ENCODE assay signal across 20 cellular contexts in the genomic region with DNA sequence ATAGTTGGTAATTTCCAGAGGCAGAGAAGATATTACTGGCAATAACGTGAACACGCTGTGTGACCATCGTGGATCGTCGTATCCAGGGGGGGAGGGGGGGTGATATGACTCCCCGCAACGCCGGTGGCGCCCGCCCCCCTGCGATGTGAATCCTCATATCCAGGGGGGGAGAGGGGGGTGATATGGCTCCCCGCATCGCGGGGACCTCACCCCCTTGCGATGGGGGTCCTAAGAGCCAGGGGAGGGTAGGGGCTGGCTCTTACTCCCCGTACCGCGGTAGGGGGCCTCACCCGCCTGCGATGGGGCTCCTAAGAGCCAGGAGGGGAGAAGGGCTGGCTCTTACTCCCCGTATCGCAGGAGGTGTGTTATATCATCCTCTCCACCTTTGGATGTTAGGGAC. TPM values are rescaled to one million over a fixed set of nuclear protein-coding genes. Genes with fewer than 3 reads are reported as not detected.
DNase-seq lines count a peak whose midpoint lies in the region; ATAC-seq lines count a peak whose summit lies in the region.
"Had no signal": no experiment of that assay in that cellular context is flagged by ENCODE, and none has a peak within 500 bp of the region (broad histone marks: within the 10 kb centered on the region; RNA-seq: fewer than 3 reads in every experiment).

No MANE protein-coding gene starts in this region.

- intact Hi-C loops in activated CD4-positive, alpha-beta T cell treated with anti-CD3 and anti-CD28 coated beads for 36 hours (cut with DNase I, micrococcal nuclease): loop anchor here in 1 of 2 experiments (5.0 kb wide), 1 partner anchor 226 kb away; no protein-coding TSS in a partner anchor

- POLR2A ChIA-PET in activated CD4-positive, alpha-beta T cell treated with anti-CD3 and anti-CD28 coated beads for 36 hours (lab: Charles Lee): no interaction called here
- POLR2A ChIA-PET in activated CD8-positive, alpha-beta T cell treated with anti-CD3 and anti-CD28 coated beads, Interleukin-2, amount 10 ng/mL, durations not matched to agents 7 days and 5 days (lab: Charles Lee): no interaction called here

- H3K36me3 Mint-ChIP-seq in activated CD4-positive, alpha-beta T cell treated with anti-CD3 and anti-CD28 coated beads for 36 hours (ENCODE audit: low read depth): no peaks in the 10 kb centered on the region
- no peaks in the 10 kb centered on the region for H3K36me3 Mint-ChIP-seq in activated CD8-positive, alpha-beta T cell treated with anti-CD3 and anti-CD28 coated beads, Interleukin-2, amount 10 ng/mL, durations not matched to agents 7 days and 5 days (ENCODE audit: low read depth)
- H3K36me3 Mint-ChIP-seq: CD4-positive, CD25-positive, alpha-beta regulatory T cell had no signal

- no peak overlapping the region for H3K27ac Mint-ChIP-seq in activated CD4-positive, alpha-beta T cell treated with anti-CD3 and anti-CD28 coated beads for 36 hours
- H3K27ac Mint-ChIP-seq in activated CD8-positive, alpha-beta T cell treated with anti-CD3 and anti-CD28 coated beads, Interleukin-2, amount 10 ng/mL, durations not matched to agents 7 days and 5 days: no peak overlapping the region
- H3K27ac Mint-ChIP-seq: CD4-positive, CD25-positive, alpha-beta regulatory T cell had no signal

- peak; percentile 50 for ATAC-seq in activated CD4-positive, alpha-beta T cell treated with anti-CD3 and anti-CD28 coated beads for 36 hours
- peak; percentile 42 for ATAC-seq in activated CD8-positive, alpha-beta T cell treated with anti-CD3 and anti-CD28 coated beads, Interleukin-2, amount 10 ng/mL, durations not matched to agents 7 days and 5 days
- ATAC-seq in GM21529 (IDR thresholded peaks at IDR 0.05; ENCODE audit: unreplicated experiment): no peak
- ATAC-seq in HG03025 (IDR thresholded peaks at IDR 0.05; ENCODE audit: low FRiP score, unreplicated experiment): no peak

- H3K27me3 Mint-ChIP-seq in activated CD4-positive, alpha-beta T cell treated with anti-CD3 and anti-CD28 coated beads for 36 hours: peaks cover 3% of the 10 kb centered on the region
- no peaks in the 10 kb centered on the region for H3K27me3 Mint-ChIP-seq in activated CD8-positive, alpha-beta T cell treated with anti-CD3 and anti-CD28 coated beads, Interleukin-2, amount 10 ng/mL, durations not matched to agents 7 days and 5 days (ENCODE audit: low read depth)

- no peak overlapping the region for H3K4me3 Mint-ChIP-seq in activated CD4-positive, alpha-beta T cell treated with anti-CD3 and anti-CD28 coated beads for 36 hours
- no peak overlapping the region for H3K4me3 Mint-ChIP-seq in activated CD8-positive, alpha-beta T cell treated with anti-CD3 and anti-CD28 coated beads, Interleukin-2, amount 10 ng/mL, durations not matched to agents 7 days and 5 days
- H3K4me3 Mint-ChIP-seq: CD4-positive, CD25-positive, alpha-beta regulatory T cell had no signal

- peak; percentile 44 for DNase-seq in activated CD4-positive, alpha-beta T cell treated with anti-CD3 and anti-CD28 coated beads for 36 hours
- no peak for DNase-seq in activated CD4-positive, alpha-beta T cell treated with anti-CD3 and anti-CD28 coated beads, Interleukin-2, amount 50 U/mL, for 48 hours
- DNase-seq in stimulated activated CD4-positive, alpha-beta T cell treated with anti-CD3 and anti-CD28 coated beads, Interleukin-15, amount 100 ng/mL, for 24 hours: peak; percentile 36
- DNase-seq in stimulated activated CD4-positive, alpha-beta T cell treated with anti-CD3 and anti-CD28 coated beads, Interleukin-2, amount 100 ng/mL, for 24 hours: no peak
- peak; percentile 45 for DNase-seq in activated CD8-positive, alpha-beta T cell treated with anti-CD3 and anti-CD28 coated beads, Interleukin-2, amount 10 ng/mL, durations not matched to agents 7 days and 5 days
- DNase-seq: BE2C, Caco-2, GDM1, IMR-90, Karpas-422, MG63, NCI-H1105, NCI-H2081, NCI-H748 treated with DMSO at 0.1 percent for 48 hours, OCI-M1, Right ventricle myocardium superior had no signal

- H3K4me1 Mint-ChIP-seq in activated CD4-positive, alpha-beta T cell treated with anti-CD3 and anti-CD28 coated beads for 36 hours: peaks cover 6% of the 10 kb centered on the region
- no peaks in the 10 kb centered on the region for H3K4me1 Mint-ChIP-seq in activated CD8-positive, alpha-beta T cell treated with anti-CD3 and anti-CD28 coated beads, Interleukin-2, amount 10 ng/mL, durations not matched to agents 7 days and 5 days (ENCODE audit: low read depth)

- H3K9me3 Mint-ChIP-seq in activated CD4-positive, alpha-beta T cell treated with anti-CD3 and anti-CD28 coated beads for 36 hours (ENCODE audit: low read depth): no peaks in the 10 kb centered on the region
- no peaks in the 10 kb centered on the region for H3K9me3 Mint-ChIP-seq in activated CD8-positive, alpha-beta T cell treated with anti-CD3 and anti-CD28 coated beads, Interleukin-2, amount 10 ng/mL, durations not matched to agents 7 days and 5 days (ENCODE audit: insufficient read depth)
- H3K9me3 Mint-ChIP-seq: CD4-positive, CD25-positive, alpha-beta regulatory T cell had no signal

- CTCF ChIA-PET in activated CD4-positive, alpha-beta T cell treated with anti-CD3 and anti-CD28 coated beads for 36 hours (lab: Charles Lee): no interaction called here
- CTCF ChIA-PET in activated CD8-positive, alpha-beta T cell treated with anti-CD3 and anti-CD28 coated beads, Interleukin-2, amount 10 ng/mL, durations not matched to agents 7 days and 5 days (lab: Charles Lee): no interaction called here

RNA-seq across cellular contexts. Expression of a gene that starts 31.3 kb away (rescaled TPM):
- 100 to 1,000 TPM; 134 to 146 TPM for total RNA-seq in activated CD4-positive, alpha-beta T cell treated with anti-CD3 and anti-CD28 coated beads for 36 hours
- total RNA-seq in activated CD8-positive, alpha-beta T cell treated with anti-CD3 and anti-CD28 coated beads, Interleukin-2, amount 10 ng/mL, durations not matched to agents 7 days and 5 days: 10 to 100 TPM; 23.8 to 23.9 TPM
- total RNA-seq: A172 had no signal

Comparison
In these comparisons a context has a peak if more than half of its experiments do, and no peak if none do; other contexts are left out.
1. DNase-seq: peak in activated CD4-positive, alpha-beta T cell treated with anti-CD3 and anti-CD28 coated beads for 36 hours (single experiment), stimulated activated CD4-positive, alpha-beta T cell treated with anti-CD3 and anti-CD28 coated beads, Interleukin-15, amount 100 ng/mL, for 24 hours (single experiment) and activated CD8-positive, alpha-beta T cell treated with anti-CD3 and anti-CD28 coated beads, Interleukin-2, amount 10 ng/mL, durations not matched to agents 7 days and 5 days (single experiment); none in activated CD4-positive, alpha-beta T cell treated with anti-CD3 and anti-CD28 coated beads, Interleukin-2, amount 50 U/mL, for 48 hours (0 of 2) and stimulated activated CD4-positive, alpha-beta T cell treated with anti-CD3 and anti-CD28 coated beads, Interleukin-2, amount 100 ng/mL, for 24 hours (0 of 2).
2. ATAC-seq: peak in activated CD4-positive, alpha-beta T cell treated with anti-CD3 and anti-CD28 coated beads for 36 hours (single experiment) and activated CD8-positive, alpha-beta T cell treated with anti-CD3 and anti-CD28 coated beads, Interleukin-2, amount 10 ng/mL, durations not matched to agents 7 days and 5 days (single experiment); none in GM21529 (single experiment) and HG03025 (single experiment).
3. RNA of a gene that starts 31.3 kb away (total RNA-seq): 134 to 146 TPM in activated CD4-positive, alpha-beta T cell treated with anti-CD3 and anti-CD28 coated beads for 36 hours; 23.8 to 23.9 TPM in activated CD8-positive, alpha-beta T cell treated with anti-CD3 and anti-CD28 coated beads, Interleukin-2, amount 10 ng/mL, durations not matched to agents 7 days and 5 days; every median in the first group is over 4 times any median in the second.